ENCODE assay signal across 1 cellular context in the genomic region with DNA sequence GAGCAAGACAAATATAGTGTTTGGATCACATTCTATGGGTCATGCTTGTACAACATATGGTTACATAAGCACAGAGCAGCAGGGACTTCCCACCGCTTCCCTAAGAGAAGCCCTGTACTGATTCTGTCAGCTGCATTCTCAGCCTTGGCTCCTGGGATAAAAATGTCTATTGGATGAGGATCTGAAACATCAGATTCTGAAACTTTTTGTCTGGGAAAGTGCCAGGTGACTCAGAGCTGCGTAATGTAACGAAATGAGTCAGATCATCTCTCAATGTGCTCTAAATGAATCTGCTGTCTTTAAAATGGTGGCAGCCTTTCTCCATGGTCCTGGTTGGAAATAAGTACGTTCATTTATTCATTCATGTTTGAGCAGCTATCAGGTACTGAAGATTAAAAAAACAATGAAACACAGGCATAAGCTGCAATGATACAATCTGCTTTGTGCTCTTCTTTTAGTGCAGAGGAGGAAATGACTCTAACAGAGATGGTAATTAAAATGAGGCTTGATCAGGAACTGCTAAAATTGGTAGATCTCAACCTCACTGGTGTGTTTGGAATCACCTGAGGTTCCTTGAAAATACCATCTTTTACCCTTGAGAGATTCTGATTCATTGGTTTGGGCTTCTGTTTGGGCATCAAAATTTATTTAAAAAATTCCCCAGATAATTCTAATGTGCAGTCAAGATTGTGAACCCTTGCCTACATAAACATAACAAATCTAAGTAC.
A peak's percentile ranks its signal among the peaks of the same experiment; 100 is the strongest.
TF ChIP-seq lines count a peak whose summit lies in the region.

No MANE protein-coding gene starts in this region.

TF ChIP-seq in GM12878, 131 proteins besides CTCF, POLR2A, EP300 and RAD21 (continued from another document):
- TF ChIP-seq, protein P1, sequence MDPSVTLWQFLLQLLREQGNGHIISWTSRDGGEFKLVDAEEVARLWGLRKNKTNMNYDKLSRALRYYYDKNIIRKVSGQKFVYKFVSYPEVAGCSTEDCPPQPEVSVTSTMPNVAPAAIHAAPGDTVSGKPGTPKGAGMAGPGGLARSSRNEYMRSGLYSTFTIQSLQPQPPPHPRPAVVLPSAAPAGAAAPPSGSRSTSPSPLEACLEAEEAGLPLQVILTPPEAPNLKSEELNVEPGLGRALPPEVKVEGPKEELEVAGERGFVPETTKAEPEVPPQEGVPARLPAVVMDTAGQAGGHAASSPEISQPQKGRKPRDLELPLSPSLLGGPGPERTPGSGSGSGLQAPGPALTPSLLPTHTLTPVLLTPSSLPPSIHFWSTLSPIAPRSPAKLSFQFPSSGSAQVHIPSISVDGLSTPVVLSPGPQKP (IDR thresholded peaks at IDR 0.05; ENCODE audit: low read depth, low read length) = no peak
- TF ChIP-seq ZNF274 (IDR thresholded peaks at IDR 0.05; ENCODE audit: insufficient read depth, insufficient read length) (no peak), BACH1 (IDR thresholded peaks at IDR 0.05; ENCODE audit: borderline replicate concordance) (peak; percentile 64; the same call in 1 of the 2 replicates), ASH2L (IDR thresholded peaks at IDR 0.05; ENCODE audit: borderline replicate concordance, low read depth) (no peak), PML (IDR thresholded peaks at IDR 0.05; ENCODE audit: low read length) (peak; percentile 86), LARP7 (IDR thresholded peaks at IDR 0.05) (no peak), HDAC6 (IDR thresholded peaks at IDR 0.05; ENCODE audit: unreplicated experiment) (no peak), KDM1A (IDR thresholded peaks at IDR 0.05; ENCODE audit: borderline replicate concordance) (no peak), MYC (IDR thresholded peaks at IDR 0.05; ENCODE audit: insufficient read depth, insufficient read length, insufficient replicate concordance, low read length, severe bottlenecking) (no peak), STAT3 (IDR thresholded peaks at IDR 0.05; ENCODE audit: low read depth, low read length) (no peak), TCF12 (IDR thresholded peaks at IDR 0.05; ENCODE audit: low read depth, low read length) (peak; percentile 59; the same call in 1 of the 2 replicates), ZZZ3 (IDR thresholded peaks at IDR 0.05; ENCODE audit: control insufficient read depth, insufficient read length, low read depth) (no peak), GABPA (IDR thresholded peaks at IDR 0.05; ENCODE audit: low read depth) (peak; percentile 77), IKZF2 (IDR thresholded peaks at IDR 0.05) (peak; percentile 98 to 99), TCF3 (IDR thresholded peaks at IDR 0.05; ENCODE audit: borderline replicate concordance, insufficient read depth, low read depth, low read length) (no peak)
- TF ChIP-seq, protein P2, sequence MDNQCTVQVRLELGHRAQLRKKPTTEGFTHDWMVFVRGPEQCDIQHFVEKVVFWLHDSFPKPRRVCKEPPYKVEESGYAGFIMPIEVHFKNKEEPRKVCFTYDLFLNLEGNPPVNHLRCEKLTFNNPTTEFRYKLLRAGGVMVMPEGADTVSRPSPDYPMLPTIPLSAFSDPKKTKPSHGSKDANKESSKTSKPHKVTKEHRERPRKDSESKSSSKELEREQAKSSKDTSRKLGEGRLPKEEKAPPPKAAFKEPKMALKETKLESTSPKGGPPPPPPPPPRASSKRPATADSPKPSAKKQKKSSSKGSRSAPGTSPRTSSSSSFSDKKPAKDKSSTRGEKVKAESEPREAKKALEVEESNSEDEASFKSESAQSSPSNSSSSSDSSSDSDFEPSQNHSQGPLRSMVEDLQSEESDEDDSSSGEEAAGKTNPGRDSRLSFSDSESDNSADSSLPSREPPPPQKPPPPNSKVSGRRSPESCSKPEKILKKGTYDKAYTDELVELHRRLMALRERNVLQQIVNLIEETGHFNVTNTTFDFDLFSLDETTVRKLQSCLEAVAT (IDR thresholded peaks at IDR 0.05) = no peak
- TF ChIP-seq, protein P3, sequence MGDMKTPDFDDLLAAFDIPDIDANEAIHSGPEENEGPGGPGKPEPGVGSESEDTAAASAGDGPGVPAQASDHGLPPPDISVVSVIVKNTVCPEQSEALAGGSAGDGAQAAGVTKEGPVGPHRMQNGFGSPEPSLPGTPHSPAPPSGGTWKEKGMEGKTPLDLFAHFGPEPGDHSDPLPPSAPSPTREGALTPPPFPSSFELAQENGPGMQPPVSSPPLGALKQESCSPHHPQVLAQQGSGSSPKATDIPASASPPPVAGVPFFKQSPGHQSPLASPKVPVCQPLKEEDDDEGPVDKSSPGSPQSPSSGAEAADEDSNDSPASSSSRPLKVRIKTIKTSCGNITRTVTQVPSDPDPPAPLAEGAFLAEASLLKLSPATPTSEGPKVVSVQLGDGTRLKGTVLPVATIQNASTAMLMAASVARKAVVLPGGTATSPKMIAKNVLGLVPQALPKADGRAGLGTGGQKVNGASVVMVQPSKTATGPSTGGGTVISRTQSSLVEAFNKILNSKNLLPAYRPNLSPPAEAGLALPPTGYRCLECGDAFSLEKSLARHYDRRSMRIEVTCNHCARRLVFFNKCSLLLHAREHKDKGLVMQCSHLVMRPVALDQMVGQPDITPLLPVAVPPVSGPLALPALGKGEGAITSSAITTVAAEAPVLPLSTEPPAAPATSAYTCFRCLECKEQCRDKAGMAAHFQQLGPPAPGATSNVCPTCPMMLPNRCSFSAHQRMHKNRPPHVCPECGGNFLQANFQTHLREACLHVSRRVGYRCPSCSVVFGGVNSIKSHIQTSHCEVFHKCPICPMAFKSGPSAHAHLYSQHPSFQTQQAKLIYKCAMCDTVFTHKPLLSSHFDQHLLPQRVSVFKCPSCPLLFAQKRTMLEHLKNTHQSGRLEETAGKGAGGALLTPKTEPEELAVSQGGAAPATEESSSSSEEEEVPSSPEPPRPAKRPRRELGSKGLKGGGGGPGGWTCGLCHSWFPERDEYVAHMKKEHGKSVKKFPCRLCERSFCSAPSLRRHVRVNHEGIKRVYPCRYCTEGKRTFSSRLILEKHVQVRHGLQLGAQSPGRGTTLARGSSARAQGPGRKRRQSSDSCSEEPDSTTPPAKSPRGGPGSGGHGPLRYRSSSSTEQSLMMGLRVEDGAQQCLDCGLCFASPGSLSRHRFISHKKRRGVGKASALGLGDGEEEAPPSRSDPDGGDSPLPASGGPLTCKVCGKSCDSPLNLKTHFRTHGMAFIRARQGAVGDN (IDR thresholded peaks at IDR 0.05) = no peak
- TF ChIP-seq, protein P4, sequence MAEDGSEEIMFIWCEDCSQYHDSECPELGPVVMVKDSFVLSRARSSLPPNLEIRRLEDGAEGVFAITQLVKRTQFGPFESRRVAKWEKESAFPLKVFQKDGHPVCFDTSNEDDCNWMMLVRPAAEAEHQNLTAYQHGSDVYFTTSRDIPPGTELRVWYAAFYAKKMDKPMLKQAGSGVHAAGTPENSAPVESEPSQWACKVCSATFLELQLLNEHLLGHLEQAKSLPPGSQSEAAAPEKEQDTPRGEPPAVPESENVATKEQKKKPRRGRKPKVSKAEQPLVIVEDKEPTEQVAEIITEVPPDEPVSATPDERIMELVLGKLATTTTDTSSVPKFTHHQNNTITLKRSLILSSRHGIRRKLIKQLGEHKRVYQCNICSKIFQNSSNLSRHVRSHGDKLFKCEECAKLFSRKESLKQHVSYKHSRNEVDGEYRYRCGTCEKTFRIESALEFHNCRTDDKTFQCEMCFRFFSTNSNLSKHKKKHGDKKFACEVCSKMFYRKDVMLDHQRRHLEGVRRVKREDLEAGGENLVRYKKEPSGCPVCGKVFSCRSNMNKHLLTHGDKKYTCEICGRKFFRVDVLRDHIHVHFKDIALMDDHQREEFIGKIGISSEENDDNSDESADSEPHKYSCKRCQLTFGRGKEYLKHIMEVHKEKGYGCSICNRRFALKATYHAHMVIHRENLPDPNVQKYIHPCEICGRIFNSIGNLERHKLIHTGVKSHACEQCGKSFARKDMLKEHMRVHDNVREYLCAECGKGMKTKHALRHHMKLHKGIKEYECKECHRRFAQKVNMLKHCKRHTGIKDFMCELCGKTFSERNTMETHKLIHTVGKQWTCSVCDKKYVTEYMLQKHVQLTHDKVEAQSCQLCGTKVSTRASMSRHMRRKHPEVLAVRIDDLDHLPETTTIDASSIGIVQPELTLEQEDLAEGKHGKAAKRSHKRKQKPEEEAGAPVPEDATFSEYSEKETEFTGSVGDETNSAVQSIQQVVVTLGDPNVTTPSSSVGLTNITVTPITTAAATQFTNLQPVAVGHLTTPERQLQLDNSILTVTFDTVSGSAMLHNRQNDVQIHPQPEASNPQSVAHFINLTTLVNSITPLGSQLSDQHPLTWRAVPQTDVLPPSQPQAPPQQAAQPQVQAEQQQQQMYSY (CRISPR knock-in tag; IDR thresholded peaks at IDR 0.05) = no peak
- TF ChIP-seq, protein P5, sequence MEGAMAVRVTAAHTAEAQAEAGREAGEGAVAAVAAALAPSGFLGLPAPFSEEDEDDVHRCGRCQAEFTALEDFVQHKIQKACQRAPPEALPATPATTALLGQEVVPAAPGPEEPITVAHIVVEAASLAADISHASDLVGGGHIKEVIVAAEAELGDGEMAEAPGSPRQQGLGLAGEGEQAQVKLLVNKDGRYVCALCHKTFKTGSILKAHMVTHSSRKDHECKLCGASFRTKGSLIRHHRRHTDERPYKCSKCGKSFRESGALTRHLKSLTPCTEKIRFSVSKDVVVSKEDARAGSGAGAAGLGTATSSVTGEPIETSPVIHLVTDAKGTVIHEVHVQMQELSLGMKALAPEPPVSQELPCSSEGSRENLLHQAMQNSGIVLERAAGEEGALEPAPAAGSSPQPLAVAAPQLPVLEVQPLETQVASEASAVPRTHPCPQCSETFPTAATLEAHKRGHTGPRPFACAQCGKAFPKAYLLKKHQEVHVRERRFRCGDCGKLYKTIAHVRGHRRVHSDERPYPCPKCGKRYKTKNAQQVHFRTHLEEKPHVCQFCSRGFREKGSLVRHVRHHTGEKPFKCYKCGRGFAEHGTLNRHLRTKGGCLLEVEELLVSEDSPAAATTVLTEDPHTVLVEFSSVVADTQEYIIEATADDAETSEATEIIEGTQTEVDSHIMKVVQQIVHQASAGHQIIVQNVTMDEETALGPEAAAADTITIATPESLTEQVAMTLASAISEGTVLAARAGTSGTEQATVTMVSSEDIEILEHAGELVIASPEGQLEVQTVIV (IDR thresholded peaks at IDR 0.05; ENCODE audit: borderline replicate concordance, partially characterized antibody) = no peak
- TF ChIP-seq, protein P6, sequence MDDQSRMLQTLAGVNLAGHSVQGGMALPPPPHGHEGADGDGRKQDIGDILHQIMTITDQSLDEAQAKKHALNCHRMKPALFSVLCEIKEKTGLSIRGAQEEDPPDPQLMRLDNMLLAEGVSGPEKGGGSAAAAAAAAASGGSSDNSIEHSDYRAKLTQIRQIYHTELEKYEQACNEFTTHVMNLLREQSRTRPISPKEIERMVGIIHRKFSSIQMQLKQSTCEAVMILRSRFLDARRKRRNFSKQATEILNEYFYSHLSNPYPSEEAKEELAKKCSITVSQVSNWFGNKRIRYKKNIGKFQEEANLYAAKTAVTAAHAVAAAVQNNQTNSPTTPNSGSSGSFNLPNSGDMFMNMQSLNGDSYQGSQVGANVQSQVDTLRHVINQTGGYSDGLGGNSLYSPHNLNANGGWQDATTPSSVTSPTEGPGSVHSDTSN (IDR thresholded peaks at IDR 0.05; ENCODE audit: insufficient replicate concordance, low read depth, low read length) = no peak
- TF ChIP-seq, protein P7, sequence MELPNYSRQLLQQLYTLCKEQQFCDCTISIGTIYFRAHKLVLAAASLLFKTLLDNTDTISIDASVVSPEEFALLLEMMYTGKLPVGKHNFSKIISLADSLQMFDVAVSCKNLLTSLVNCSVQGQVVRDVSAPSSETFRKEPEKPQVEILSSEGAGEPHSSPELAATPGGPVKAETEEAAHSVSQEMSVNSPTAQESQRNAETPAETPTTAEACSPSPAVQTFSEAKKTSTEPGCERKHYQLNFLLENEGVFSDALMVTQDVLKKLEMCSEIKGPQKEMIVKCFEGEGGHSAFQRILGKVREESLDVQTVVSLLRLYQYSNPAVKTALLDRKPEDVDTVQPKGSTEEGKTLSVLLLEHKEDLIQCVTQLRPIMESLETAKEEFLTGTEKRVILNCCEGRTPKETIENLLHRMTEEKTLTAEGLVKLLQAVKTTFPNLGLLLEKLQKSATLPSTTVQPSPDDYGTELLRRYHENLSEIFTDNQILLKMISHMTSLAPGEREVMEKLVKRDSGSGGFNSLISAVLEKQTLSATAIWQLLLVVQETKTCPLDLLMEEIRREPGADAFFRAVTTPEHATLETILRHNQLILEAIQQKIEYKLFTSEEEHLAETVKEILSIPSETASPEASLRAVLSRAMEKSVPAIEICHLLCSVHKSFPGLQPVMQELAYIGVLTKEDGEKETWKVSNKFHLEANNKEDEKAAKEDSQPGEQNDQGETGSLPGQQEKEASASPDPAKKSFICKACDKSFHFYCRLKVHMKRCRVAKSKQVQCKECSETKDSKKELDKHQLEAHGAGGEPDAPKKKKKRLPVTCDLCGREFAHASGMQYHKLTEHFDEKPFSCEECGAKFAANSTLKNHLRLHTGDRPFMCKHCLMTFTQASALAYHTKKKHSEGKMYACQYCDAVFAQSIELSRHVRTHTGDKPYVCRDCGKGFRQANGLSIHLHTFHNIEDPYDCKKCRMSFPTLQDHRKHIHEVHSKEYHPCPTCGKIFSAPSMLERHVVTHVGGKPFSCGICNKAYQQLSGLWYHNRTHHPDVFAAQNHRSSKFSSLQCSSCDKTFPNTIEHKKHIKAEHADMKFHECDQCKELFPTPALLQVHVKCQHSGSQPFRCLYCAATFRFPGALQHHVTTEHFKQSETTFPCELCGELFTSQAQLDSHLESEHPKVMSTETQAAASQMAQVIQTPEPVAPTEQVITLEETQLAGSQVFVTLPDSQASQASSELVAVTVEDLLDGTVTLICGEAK (IDR thresholded peaks at IDR 0.05; ENCODE audit: borderline replicate concordance) = no peak; the same call in 1 of the 2 replicates
TF ChIP-seq in GM12878: peak in this region for 41.
